In the genomic region with DNA sequence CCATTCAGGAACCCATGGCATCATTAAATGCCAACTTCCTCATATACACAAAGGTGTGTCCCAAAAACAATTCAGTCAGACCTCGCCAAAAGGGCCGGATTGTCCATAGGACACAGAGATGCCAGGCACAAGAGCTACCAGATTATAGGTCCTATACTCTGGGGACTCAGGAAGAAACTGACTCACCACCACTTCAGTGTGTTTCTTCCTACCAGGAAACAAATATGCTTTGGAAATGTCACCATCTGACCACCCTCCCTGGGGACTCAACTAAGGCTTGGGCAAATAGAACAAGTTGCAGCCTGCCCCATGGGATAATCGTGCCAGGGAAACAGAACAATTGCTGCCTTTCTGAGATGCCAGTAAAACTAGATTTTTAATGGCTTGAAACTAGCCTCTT, we compare ENCODE assay signal across 15 cellular contexts. TPM values are rescaled to one million over a fixed set of nuclear protein-coding genes. Genes with fewer than 3 reads are reported as not detected.
DNase-seq lines count a peak whose midpoint lies in the region; ATAC-seq, FAIRE-seq and TF ChIP-seq lines count a peak whose summit lies in the region.
"Had no signal": no experiment of that assay in that cellular context is flagged by ENCODE, and none has a peak within 500 bp of the region (broad histone marks: within the 10 kb centered on the region; RNA-seq: fewer than 3 reads in every experiment).

No MANE protein-coding gene starts in this region.

- H3K9me3 Mint-ChIP-seq in CD8-positive, alpha-beta T cell, result no peaks in the 10 kb centered on the region

- peak overlapping the region; percentile 38; the same call in 2 of the 3 replicates for H3K4me2 ChIP-seq in A549

- H3K9ac ChIP-seq in colonic mucosa (ENCODE audit: low read depth in 2 of 2, low read length in 2 of 2), result no peak overlapping the region
- H3K9ac ChIP-seq: parathyroid adenoma had no signal

- CTCF ChIA-PET in A549 (lab: Yijun Ruan, JAX), result interaction anchor here (0.9 kb wide), 1 partner anchor 11 kb away, joined by 3 read pairs; a partner anchor contains a TSS
- CTCF ChIA-PET in CD8-positive, alpha-beta T cell (lab: Charles Lee), result interaction anchor here (1.0 kb wide), 1 partner anchor 136 kb away, joined by 3 read pairs; no protein-coding TSS in a partner anchor

- H3K4me3 ChIP-seq in A549 (no peak overlapping the region), colonic mucosa (no peak overlapping the region), tibial nerve (no peak overlapping the region)
- no peak overlapping the region for H3K4me3 ChIP-seq in CD8-positive, alpha-beta T cell (ENCODE audit: low read depth, low read length)
- H3K4me3 ChIP-seq: HAP-1, SK-N-MC had no signal

- no peak for TF ChIP-seq RAD21 in A549 (conservative IDR thresholded peaks at IDR 0.05 in 1 of 2, IDR thresholded peaks at IDR 0.05 in 1 of 2)

- WGBS in A549 (ENCODE audit: missing lambda C conversion rate), result 27% methylated on average over 3 of the region's 3 CpGs
- WGBS in tibial nerve, 2 donors, result 73% methylated on average over 3 of the region's 3 CpGs

- DNase-seq in A549 (ENCODE audit: low read depth in 1 of 2, low spot score in 1 of 2) (no peak), NCI-H1048 (lab: John Stamatoyannopoulos, UW) (peak; percentile 81), NCI-H345 (lab: John Stamatoyannopoulos, UW) (peak; percentile 98), colonic mucosa (peak; percentile 50), tibial nerve (ENCODE audit: low spot score in 2 of 2) (no peak)
- no peak for DNase-seq in stimulated activated naive CD8-positive, alpha-beta T cell treated with anti-CD3 and anti-CD28 coated beads, Interleukin-15, Interleukin-2, amounts not matched to agents 100 U/mL and 50 U/mL, for 24 hours
- no peak for DNase-seq in CD8-positive, alpha-beta T cell
- DNase-seq: activated naive CD8-positive, alpha-beta T cell treated with anti-CD3 and anti-CD28 coated beads, Interleukin-2, amount 50 U/mL, for 24 hours; NCI-H226 had no signal

- POLR2A ChIA-PET in A549 (lab: Yijun Ruan, JAX), result no interaction called here
- POLR2A ChIA-PET in CD8-positive, alpha-beta T cell (lab: Charles Lee), result no interaction called here

- ATAC-seq in A549, result peak in 1 of 2 experiments; percentile 49; a peak in 2 of 6 replicates
- no peak for ATAC-seq in stimulated activated naive CD8-positive, alpha-beta T cell treated with anti-CD3 and anti-CD28 coated beads, Interleukin-15, Interleukin-2, amounts not matched to agents 100 U/mL and 50 U/mL, for 24 hours
- ATAC-seq in CD8-positive, alpha-beta T cell, result no peak
- ATAC-seq in HG03469 (IDR thresholded peaks at IDR 0.05; ENCODE audit: unreplicated experiment), result no peak
- ATAC-seq: activated naive CD8-positive, alpha-beta T cell treated with anti-CD3 and anti-CD28 coated beads, Interleukin-2, amount 50 U/mL, for 24 hours had no signal

- no peak for TF ChIP-seq EP300 in A549 (IDR thresholded peaks at IDR 0.05)
- TF ChIP-seq EP300 in tibial nerve (IDR thresholded peaks at IDR 0.05), result no peak

- no peak overlapping the region for H3K27ac Mint-ChIP-seq in CD8-positive, alpha-beta T cell
- H3K27ac Mint-ChIP-seq: activated naive CD8-positive, alpha-beta T cell treated with anti-CD3 and anti-CD28 coated beads, Interleukin-2, amount 50 U/mL, for 24 hours; memory B cell had no signal

- intact Hi-C loops in colonic mucosa (cut with DNase I), result no loop called here
- intact Hi-C loops in CD8-positive, alpha-beta T cell (cut with DNase I, micrococcal nuclease), result no loop called here

- peaks cover 35% of the 10 kb centered on the region for H3K4me1 ChIP-seq in A549
- H3K4me1 ChIP-seq in colonic mucosa, result no peaks in the 10 kb centered on the region
- no peaks in the 10 kb centered on the region for H3K4me1 ChIP-seq in CD8-positive, alpha-beta T cell (ENCODE audit: insufficient read depth, low read length)
- H3K4me1 ChIP-seq in tibial nerve, result no peaks in the 10 kb centered on the region
- H3K4me1 ChIP-seq: HAP-1 had no signal

- no peak for FAIRE-seq in A549 (lab: Jason Lieb, UNC)

- H3K36me3 Mint-ChIP-seq in CD8-positive, alpha-beta T cell, result no peaks in the 10 kb centered on the region

- H3K4me3 Mint-ChIP-seq in CD8-positive, alpha-beta T cell, result no peak overlapping the region
- H3K4me3 Mint-ChIP-seq: activated naive CD8-positive, alpha-beta T cell treated with anti-CD3 and anti-CD28 coated beads, Interleukin-2, amount 50 U/mL, for 24 hours; memory B cell had no signal

- H3K27me3 ChIP-seq in colonic mucosa (no peaks in the 10 kb centered on the region), tibial nerve (no peaks in the 10 kb centered on the region)
- H3K27me3 ChIP-seq in CD8-positive, alpha-beta T cell (ENCODE audit: insufficient read depth, low read length), result no peaks in the 10 kb centered on the region

- H3K9me3 ChIP-seq in A549 (no peaks in the 10 kb centered on the region), colonic mucosa (no peaks in the 10 kb centered on the region), tibial nerve (no peaks in the 10 kb centered on the region)
- H3K9me3 ChIP-seq in CD8-positive, alpha-beta T cell (ENCODE audit: low read length), result no peaks in the 10 kb centered on the region
- H3K9me3 ChIP-seq: HAP-1 had no signal

- TF ChIP-seq POLR2A in A549 (IDR thresholded peaks at IDR 0.05; ENCODE audit: low read length) (no peak), tibial nerve (IDR thresholded peaks at IDR 0.05) (no peak)

- TF ChIP-seq CTCF in A549 (IDR thresholded peaks at IDR 0.05), result no peak
- TF ChIP-seq CTCF in colonic mucosa (IDR thresholded peaks at IDR 0.05), result no peak
- TF ChIP-seq CTCF in CD8-positive, alpha-beta T cell (IDR thresholded peaks at IDR 0.05), result no peak
- TF ChIP-seq CTCF in tibial nerve (IDR thresholded peaks at IDR 0.05), result no peak

- H3K36me3 ChIP-seq in colonic mucosa, result no peaks in the 10 kb centered on the region
- H3K36me3 ChIP-seq in CD8-positive, alpha-beta T cell (ENCODE audit: insufficient read depth, low read length), result no peaks in the 10 kb centered on the region
- no peaks in the 10 kb centered on the region for H3K36me3 ChIP-seq in tibial nerve
- H3K36me3 ChIP-seq: HAP-1 had no signal

- no peaks in the 10 kb centered on the region for H3K4me1 Mint-ChIP-seq in CD8-positive, alpha-beta T cell (ENCODE audit: low read depth)
- H3K4me1 Mint-ChIP-seq: activated naive CD8-positive, alpha-beta T cell treated with anti-CD3 and anti-CD28 coated beads, Interleukin-2, amount 50 U/mL, for 24 hours had no signal

- H3K27ac ChIP-seq in A549 (peak overlapping the region; percentile 21 to 56; a peak in 1 of 6 replicates), colonic mucosa (no peak overlapping the region), tibial nerve (no peak overlapping the region)
- no peak overlapping the region for H3K27ac ChIP-seq in CD8-positive, alpha-beta T cell (ENCODE audit: low read depth, low read length)
- H3K27ac ChIP-seq: parathyroid adenoma had no signal

- H3K27me3 Mint-ChIP-seq in CD8-positive, alpha-beta T cell (ENCODE audit: low read depth), result peaks cover 23% of the 10 kb centered on the region

TF ChIP-seq in A549, 52 proteins besides CTCF, POLR2A, EP300 and RAD21:
- TF ChIP-seq MAFK (IDR thresholded peaks at IDR 0.05; ENCODE audit: partially characterized antibody) (no peak), FOSL2 (IDR thresholded peaks at IDR 0.05) (no peak), FOSL2 (CRISPR knock-in tag; IDR thresholded peaks at IDR 0.05) (no peak), FOSB (CRISPR knock-in tag; IDR thresholded peaks at IDR 0.05) (no peak), NR3C1 (IDR thresholded peaks at IDR 0.05) (no peak), NPAS2 (CRISPR knock-in tag; IDR thresholded peaks at IDR 0.05; ENCODE audit: borderline replicate concordance) (no peak), KDM1A (IDR thresholded peaks at IDR 0.05; ENCODE audit: low read depth) (no peak), NFE2L2 (conservative IDR thresholded peaks at IDR 0.05; ENCODE audit: low read length) (no peak), ZFP36 (IDR thresholded peaks at IDR 0.05; ENCODE audit: borderline replicate concordance, partially characterized antibody) (no peak), HDAC2 (IDR thresholded peaks at IDR 0.05) (no peak), CEBPB (IDR thresholded peaks at IDR 0.05) (no peak), ZC3H11A (IDR thresholded peaks at IDR 0.05) (no peak)
- TF ChIP-seq, protein P1, sequence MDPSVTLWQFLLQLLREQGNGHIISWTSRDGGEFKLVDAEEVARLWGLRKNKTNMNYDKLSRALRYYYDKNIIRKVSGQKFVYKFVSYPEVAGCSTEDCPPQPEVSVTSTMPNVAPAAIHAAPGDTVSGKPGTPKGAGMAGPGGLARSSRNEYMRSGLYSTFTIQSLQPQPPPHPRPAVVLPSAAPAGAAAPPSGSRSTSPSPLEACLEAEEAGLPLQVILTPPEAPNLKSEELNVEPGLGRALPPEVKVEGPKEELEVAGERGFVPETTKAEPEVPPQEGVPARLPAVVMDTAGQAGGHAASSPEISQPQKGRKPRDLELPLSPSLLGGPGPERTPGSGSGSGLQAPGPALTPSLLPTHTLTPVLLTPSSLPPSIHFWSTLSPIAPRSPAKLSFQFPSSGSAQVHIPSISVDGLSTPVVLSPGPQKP (IDR thresholded peaks at IDR 0.05; ENCODE audit: low read depth, low read length), result no peak
- TF ChIP-seq, protein P2, sequence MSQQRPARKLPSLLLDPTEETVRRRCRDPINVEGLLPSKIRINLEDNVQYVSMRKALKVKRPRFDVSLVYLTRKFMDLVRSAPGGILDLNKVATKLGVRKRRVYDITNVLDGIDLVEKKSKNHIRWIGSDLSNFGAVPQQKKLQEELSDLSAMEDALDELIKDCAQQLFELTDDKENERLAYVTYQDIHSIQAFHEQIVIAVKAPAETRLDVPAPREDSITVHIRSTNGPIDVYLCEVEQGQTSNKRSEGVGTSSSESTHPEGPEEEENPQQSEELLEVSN (IDR thresholded peaks at IDR 0.05; ENCODE audit: borderline replicate concordance, low read depth), result no peak

RNA-seq across cellular contexts. Expression of a gene that starts 11.7 kb away (rescaled TPM):
- polyA plus RNA-seq in A549 (2011; rRNA removed) (2.9 and 4.2 TPM in 2 replicates), A549 (2017; fragmentation: RNase III; extraction: RNeasy Plus Mini Kit Qiagen cat#74134 plus additional on column Dnase treatment) (0.63 to 0.87 TPM (median 0.63 TPM) in 3 replicates)
- polyA plus RNA-seq in A549 (2012; cell fraction: cytosol; rRNA removed), result 0.77 and 1.0 TPM in 2 replicates
- 3.4 and 3.5 TPM in 2 replicates for polyA plus RNA-seq in A549 (2012; cell fraction: nucleus; rRNA removed)
- 1.1 and 1.4 TPM in 2 replicates for polyA minus RNA-seq in A549 (2011; rRNA and poly(A)+ RNA removed)
- total RNA-seq in colonic mucosa (1 to 10 TPM; 4.5 to 7.9 TPM), tibial nerve (1 to 10 TPM in 3 of 4 donors, under 1 TPM in 1; 0.87 to 4.4 (median 2.3) TPM)
- not detected for total RNA-seq in CD8-positive, alpha-beta T cell
- total RNA-seq: chondrocyte had no signal

Comparison
In these comparisons a context has a peak if more than half of its experiments do, and no peak if none do; other contexts are left out.
1. DNase-seq: peak in NCI-H1048 (single experiment), NCI-H345 (single experiment) and colonic mucosa (single experiment); none in A549 (0 of 2), stimulated activated naive CD8-positive, alpha-beta T cell treated with anti-CD3 and anti-CD28 coated beads, Interleukin-15, Interleukin-2, amounts not matched to agents 100 U/mL and 50 U/mL, for 24 hours (single experiment), CD8-positive, alpha-beta T cell (0 of 7) and tibial nerve (0 of 2).
2. H3K27ac ChIP-seq: peak in A549 (2 of 2); none in colonic mucosa (single experiment), CD8-positive, alpha-beta T cell (single experiment) and tibial nerve (0 of 4).